ENCODE assay signal across 9 cellular contexts in genomic region chr7:116671111-116671510, GRCh38. TPM values are rescaled to one million over a fixed set of nuclear protein-coding genes. Genes with fewer than 3 reads are reported as not detected.
DNase-seq lines count a peak whose midpoint lies in the region; ATAC-seq and TF ChIP-seq lines count a peak whose summit lies in the region.
"Had no signal": no experiment of that assay in that cellular context is flagged by ENCODE, and none has a peak within 500 bp of the region (broad histone marks: within the 10 kb centered on the region; RNA-seq: fewer than 3 reads in every experiment).

No MANE protein-coding gene starts in this region.

- no peak overlapping the region for H3K27ac Mint-ChIP-seq in activated naive CD8-positive, alpha-beta T cell treated with anti-CD3 and anti-CD28 coated beads, Interleukin-2, amount 10 ng/mL, durations not matched to agents 7 days and 5 days
- H3K27ac Mint-ChIP-seq in activated naive CD8-positive, alpha-beta T cell treated with anti-CD3 and anti-CD28 coated beads, Interleukin-2, amount 50 U/mL, for 24 hours = no peak overlapping the region
- H3K27ac Mint-ChIP-seq in chondrocyte (ENCODE audit: unreplicated experiment) = no peak overlapping the region
- H3K27ac Mint-ChIP-seq in CD4-positive, alpha-beta memory T cell = no peak overlapping the region
- H3K27ac Mint-ChIP-seq: dendritic cell treated with granulocyte-macrophage colony-stimulating factor and Interleukin-4, amounts not matched to agents 40 ng/mL and 50 ng/mL, for 4 days had no signal

- ATAC-seq in activated naive CD8-positive, alpha-beta T cell treated with anti-CD3 and anti-CD28 coated beads, Interleukin-2, amount 10 ng/mL, durations not matched to agents 7 days and 5 days (ENCODE audit: low read depth) = no peak
- no peak for ATAC-seq in activated naive CD8-positive, alpha-beta T cell treated with anti-CD3 and anti-CD28 coated beads, Interleukin-2, amount 50 U/mL, for 24 hours
- no peak for ATAC-seq in HG03457 (IDR thresholded peaks at IDR 0.05; ENCODE audit: unreplicated experiment)

- no peak for TF ChIP-seq POLR2A in tibial nerve (IDR thresholded peaks at IDR 0.05)

- H3K4me3 Mint-ChIP-seq in activated naive CD8-positive, alpha-beta T cell treated with anti-CD3 and anti-CD28 coated beads, Interleukin-2, amount 10 ng/mL, durations not matched to agents 7 days and 5 days = peak overlapping the region; percentile 78
- H3K4me3 Mint-ChIP-seq in activated naive CD8-positive, alpha-beta T cell treated with anti-CD3 and anti-CD28 coated beads, Interleukin-2, amount 50 U/mL, for 24 hours = no peak overlapping the region
- H3K4me3 Mint-ChIP-seq in chondrocyte (ENCODE audit: unreplicated experiment) = peak overlapping the region; percentile 84
- peak overlapping the region in 3 of 8 donors; percentile 8 to 71 (median 67) for H3K4me3 Mint-ChIP-seq in CD4-positive, alpha-beta memory T cell

- CTCF ChIA-PET in CD4-positive, alpha-beta memory T cell (lab: Charles Lee; ENCODE audit: partially characterized antibody) = no interaction called here

- no peak for TF ChIP-seq CTCF in chondrocyte (IDR thresholded peaks at IDR 0.05)
- no peak for TF ChIP-seq CTCF in tibial nerve (IDR thresholded peaks at IDR 0.05)

- H3K4me1 ChIP-seq in muscle layer of duodenum (ENCODE audit: control insufficient read depth in 1 of 2, insufficient read depth in 2 of 2, low read length in 2 of 2) (peaks cover 0 to 14% of the 10 kb centered on the region in 2 donors), tibial nerve (peaks cover 0 to 38% (median 3%) of the 10 kb centered on the region in 4 donors)
- no peaks in the 10 kb centered on the region for H3K4me1 ChIP-seq in CD4-positive, alpha-beta memory T cell (ENCODE audit: insufficient read depth, low read length)

- H3K27me3 ChIP-seq in muscle layer of duodenum (ENCODE audit: low read depth, low read length) (no peaks in the 10 kb centered on the region), tibial nerve (no peaks in the 10 kb centered on the region)
- peaks cover 10% of the 10 kb centered on the region for H3K27me3 ChIP-seq in CD4-positive, alpha-beta memory T cell (ENCODE audit: insufficient read depth, low read length)

- H3K27ac ChIP-seq in muscle layer of duodenum (ENCODE audit: low read length) (no peak overlapping the region), tibial nerve (peak overlapping the region in 3 of 4 donors; percentile 41 to 95 (median 79))
- no peak overlapping the region for H3K27ac ChIP-seq in CD4-positive, alpha-beta memory T cell (ENCODE audit: low read depth, low read length)

- intact Hi-C loops in CD4-positive, alpha-beta memory T cell (cut with micrococcal nuclease) = no loop called here

- H3K4me3 ChIP-seq in muscle layer of duodenum (ENCODE audit: low read depth in 1 of 2, low read length in 2 of 2) (peak overlapping the region; percentile 50 to 64), tibial nerve (peak overlapping the region; percentile 46 to 75 (median 68))
- no peak overlapping the region for H3K4me3 ChIP-seq in CD4-positive, alpha-beta memory T cell (ENCODE audit: low read length in 2 of 2)

- H3K27me3 Mint-ChIP-seq in activated naive CD8-positive, alpha-beta T cell treated with anti-CD3 and anti-CD28 coated beads, Interleukin-2, amount 10 ng/mL, durations not matched to agents 7 days and 5 days = peaks cover 57% of the 10 kb centered on the region
- peaks cover 64% of the 10 kb centered on the region for H3K27me3 Mint-ChIP-seq in activated naive CD8-positive, alpha-beta T cell treated with anti-CD3 and anti-CD28 coated beads, Interleukin-2, amount 50 U/mL, for 24 hours
- H3K27me3 Mint-ChIP-seq in chondrocyte (ENCODE audit: low read depth) = no peaks in the 10 kb centered on the region
- H3K27me3 Mint-ChIP-seq in CD4-positive, alpha-beta memory T cell = peaks cover 32 to 35% of the 10 kb centered on the region in 2 donors

- no peak for DNase-seq in activated naive CD8-positive, alpha-beta T cell treated with anti-CD3 and anti-CD28 coated beads, Interleukin-2, amount 10 ng/mL, durations not matched to agents 7 days and 5 days
- no peak for DNase-seq in activated naive CD8-positive, alpha-beta T cell treated with anti-CD3 and anti-CD28 coated beads, Interleukin-2, amount 50 U/mL, for 24 hours
- DNase-seq in chondrocyte (ENCODE audit: low spot score) = no peak
- DNase-seq in tibial nerve (ENCODE audit: low spot score in 2 of 2) = no peak
- DNase-seq in cortex of kidney (lab: John Stamatoyannopoulos, UW) = no peak
- DNase-seq in CD4-positive, alpha-beta memory T cell = no peak

- H3K4me1 Mint-ChIP-seq in activated naive CD8-positive, alpha-beta T cell treated with anti-CD3 and anti-CD28 coated beads, Interleukin-2, amount 10 ng/mL, durations not matched to agents 7 days and 5 days = peaks cover 3% of the 10 kb centered on the region
- peaks cover 7% of the 10 kb centered on the region for H3K4me1 Mint-ChIP-seq in activated naive CD8-positive, alpha-beta T cell treated with anti-CD3 and anti-CD28 coated beads, Interleukin-2, amount 50 U/mL, for 24 hours
- H3K4me1 Mint-ChIP-seq in chondrocyte (ENCODE audit: low read depth) = peaks cover 36% of the 10 kb centered on the region
- H3K4me1 Mint-ChIP-seq in CD4-positive, alpha-beta memory T cell = peaks cover 1 to 15% (median 6%) of the 10 kb centered on the region in 4 donors

- TF ChIP-seq EP300 in tibial nerve (IDR thresholded peaks at IDR 0.05) = no peak

- POLR2A ChIA-PET in activated naive CD8-positive, alpha-beta T cell treated with anti-CD3 and anti-CD28 coated beads, Interleukin-2, amount 10 ng/mL, durations not matched to agents 7 days and 5 days (lab: Charles Lee) = no interaction called here
- POLR2A ChIA-PET in CD4-positive, alpha-beta memory T cell (lab: Charles Lee; ENCODE audit: partially characterized antibody) = no interaction called here

- H3K36me3 ChIP-seq in muscle layer of duodenum (ENCODE audit: control insufficient read depth in 1 of 2, insufficient read depth in 2 of 2, low read length in 2 of 2) (no peaks in the 10 kb centered on the region), tibial nerve (no peaks in the 10 kb centered on the region)
- no peaks in the 10 kb centered on the region for H3K36me3 ChIP-seq in CD4-positive, alpha-beta memory T cell (ENCODE audit: insufficient read depth, low read length)

- H3K9me3 Mint-ChIP-seq in activated naive CD8-positive, alpha-beta T cell treated with anti-CD3 and anti-CD28 coated beads, Interleukin-2, amount 10 ng/mL, durations not matched to agents 7 days and 5 days = no peaks in the 10 kb centered on the region
- H3K9me3 Mint-ChIP-seq in activated naive CD8-positive, alpha-beta T cell treated with anti-CD3 and anti-CD28 coated beads, Interleukin-2, amount 50 U/mL, for 24 hours = no peaks in the 10 kb centered on the region
- peaks cover 3% of the 10 kb centered on the region for H3K9me3 Mint-ChIP-seq in chondrocyte (ENCODE audit: low read depth)
- no peaks in the 10 kb centered on the region for H3K9me3 Mint-ChIP-seq in CD4-positive, alpha-beta memory T cell
- H3K9me3 Mint-ChIP-seq: dendritic cell treated with granulocyte-macrophage colony-stimulating factor and Interleukin-4, amounts not matched to agents 40 ng/mL and 50 ng/mL, for 4 days had no signal

- WGBS in tibial nerve, 2 donors = 56 to 57% methylated on average over 7 of the region's 7 CpGs

- no peaks in the 10 kb centered on the region for H3K36me3 Mint-ChIP-seq in activated naive CD8-positive, alpha-beta T cell treated with anti-CD3 and anti-CD28 coated beads, Interleukin-2, amount 10 ng/mL, durations not matched to agents 7 days and 5 days
- H3K36me3 Mint-ChIP-seq in activated naive CD8-positive, alpha-beta T cell treated with anti-CD3 and anti-CD28 coated beads, Interleukin-2, amount 50 U/mL, for 24 hours (ENCODE audit: low read depth) = no peaks in the 10 kb centered on the region
- H3K36me3 Mint-ChIP-seq in chondrocyte (ENCODE audit: low read depth) = no peaks in the 10 kb centered on the region
- H3K36me3 Mint-ChIP-seq in CD4-positive, alpha-beta memory T cell = no peaks in the 10 kb centered on the region

- H3K9me3 ChIP-seq in muscle layer of duodenum (ENCODE audit: control insufficient read depth in 1 of 2, low read length in 2 of 2) (no peaks in the 10 kb centered on the region), tibial nerve (no peaks in the 10 kb centered on the region)
- no peaks in the 10 kb centered on the region for H3K9me3 ChIP-seq in CD4-positive, alpha-beta memory T cell (ENCODE audit: control insufficient read depth in 1 of 2, low read length in 2 of 2)

RNA-seq across cellular contexts. Expression of gene MET, which starts 0.9 kb away (rescaled TPM):
- total RNA-seq in activated naive CD8-positive, alpha-beta T cell treated with anti-CD3 and anti-CD28 coated beads, Interleukin-2, amount 10 ng/mL, durations not matched to agents 7 days and 5 days = not detected
- total RNA-seq in chondrocyte (22.0 to 25.1 TPM (median 23.6 TPM) in 3 replicates), tibial nerve (10 to 100 TPM; 22.6 to 49.8 (median 37.1) TPM)
- under 1 TPM; 0.23 to 0.47 TPM for total RNA-seq in CD4-positive, alpha-beta memory T cell
- not detected for polyA plus RNA-seq in CD4-positive, alpha-beta memory T cell

Comparison
In these comparisons a context has a peak if more than half of its experiments do, and no peak if none do; other contexts are left out.
1. H3K27ac ChIP-seq: peak in tibial nerve (3 of 4); none in muscle layer of duodenum (single experiment) and CD4-positive, alpha-beta memory T cell (single experiment).
2. H3K4me3 ChIP-seq: peak in muscle layer of duodenum (2 of 2) and tibial nerve (4 of 4); none in CD4-positive, alpha-beta memory T cell (0 of 2).
3. RNA of gene MET, which starts 0.9 kb away (total RNA-seq): 22.6 to 49.8 TPM in tibial nerve and 22.0 to 25.1 TPM in chondrocyte; 0.23 to 0.47 TPM in CD4-positive, alpha-beta memory T cell and not detected in activated naive CD8-positive, alpha-beta T cell treated with anti-CD3 and anti-CD28 coated beads, Interleukin-2, amount 10 ng/mL, durations not matched to agents 7 days and 5 days; every median in the first group is over 10 times any median in the second.